ENCODE assay signal across 8 cellular contexts in genomic region chr21:37365657-37366487, GRCh38. TPM values are rescaled to one million over a fixed set of nuclear protein-coding genes. Genes with fewer than 3 reads are reported as not detected.
DNase-seq lines count a peak whose midpoint lies in the region; ATAC-seq and TF ChIP-seq lines count a peak whose summit lies in the region.

No MANE protein-coding gene starts in this region.

- peaks cover 23% of the 10 kb centered on the region for H3K4me1 Mint-ChIP-seq in activated CD8-positive, alpha-beta T cell treated with anti-CD3 and anti-CD28 coated beads for 36 hours (ENCODE audit: low read depth)

- H3K36me3 Mint-ChIP-seq in activated CD8-positive, alpha-beta T cell treated with anti-CD3 and anti-CD28 coated beads for 36 hours (ENCODE audit: low read depth), result peaks cover 11% of the 10 kb centered on the region

- H3K27ac ChIP-seq in mesodermal cell (ENCODE audit: low read depth, low read length, severe bottlenecking), result peak overlapping the region; percentile 99

- no peaks in the 10 kb centered on the region for H3K9me3 ChIP-seq in endocrine pancreas (ENCODE audit: control insufficient read depth, low read length)
- H3K9me3 ChIP-seq in mesodermal cell (ENCODE audit: control insufficient read depth, low read length), result no peaks in the 10 kb centered on the region

- H3K4me3 ChIP-seq in endocrine pancreas (ENCODE audit: control insufficient read depth, insufficient read depth, low read length) (peak overlapping the region; percentile 88), mesodermal cell (ENCODE audit: extremely low read depth, insufficient read depth, low read length, poor library complexity, severe bottlenecking) (peak overlapping the region; percentile 62)

- H3K36me3 ChIP-seq in endocrine pancreas (ENCODE audit: control insufficient read depth, insufficient read depth, low read length) (no peaks in the 10 kb centered on the region), mesodermal cell (ENCODE audit: control insufficient read depth, insufficient read depth, low read length) (no peaks in the 10 kb centered on the region)

- no peak for TF ChIP-seq CTCF in activated CD8-positive, alpha-beta T cell treated with anti-CD3 and anti-CD28 coated beads for 36 hours (IDR thresholded peaks at IDR 0.05)

- 0 to 1% methylated on average over 39 of the region's 102 CpGs for WGBS in mesodermal cell (ENCODE audit: insufficient coverage in 2 of 2), 2 experiments

- intact Hi-C loops in activated CD8-positive, alpha-beta T cell treated with anti-CD3 and anti-CD28 coated beads for 36 hours (cut with micrococcal nuclease), result loop anchor here (5.0 kb wide), 1 partner anchor 99 kb away; the partner anchor contains the start of gene VPS26C

- CTCF ChIA-PET in activated CD8-positive, alpha-beta T cell treated with anti-CD3 and anti-CD28 coated beads for 36 hours (lab: Charles Lee), result no interaction called here

- peak overlapping the region; percentile 84 for H3K9ac ChIP-seq in endocrine pancreas (ENCODE audit: control insufficient read depth, insufficient read depth, low read length)

- no peaks in the 10 kb centered on the region for H3K27me3 Mint-ChIP-seq in activated CD8-positive, alpha-beta T cell treated with anti-CD3 and anti-CD28 coated beads for 36 hours

- H3K4me1 ChIP-seq in endocrine pancreas (ENCODE audit: control insufficient read depth, insufficient read depth, low read length) (peaks cover 20% of the 10 kb centered on the region), mesodermal cell (ENCODE audit: control insufficient read depth, insufficient read depth, low read length, poor library complexity, severe bottlenecking) (peaks cover 12% of the 10 kb centered on the region)

- peak; percentile 23 for ATAC-seq in HG02943 (IDR thresholded peaks at IDR 0.05; ENCODE audit: low read depth, unreplicated experiment)
- peak; percentile 42 for ATAC-seq in activated CD8-positive, alpha-beta T cell treated with anti-CD3 and anti-CD28 coated beads for 36 hours

- peak; percentile 53 to 85 (median 66) for DNase-seq in stimulated activated naive CD4-positive, alpha-beta T cell (lab: John Stamatoyannopoulos, UW)
- no peak for DNase-seq in stimulated activated naive CD4-positive, alpha-beta T cell treated with Interleukin-2 at 50 U/mL for 16 hours (lab: John Stamatoyannopoulos, UW)
- peak; percentile 55 for DNase-seq in NCI-H2227 treated with DMSO at 0.1 percent for 48 hours (lab: John Stamatoyannopoulos, UW)
- peak; percentile 57 for DNase-seq in activated CD8-positive, alpha-beta T cell treated with anti-CD3 and anti-CD28 coated beads for 36 hours
- peak; percentile 66 for DNase-seq in stimulated activated CD8-positive, alpha-beta memory T cell treated with anti-CD3 and anti-CD28 coated beads, Interleukin-4, amount 100 ng/mL, for 48 hours

- peak overlapping the region; percentile 99 for H3K27ac Mint-ChIP-seq in activated CD8-positive, alpha-beta T cell treated with anti-CD3 and anti-CD28 coated beads for 36 hours

- POLR2A ChIA-PET in activated CD8-positive, alpha-beta T cell treated with anti-CD3 and anti-CD28 coated beads for 36 hours (lab: Charles Lee), result interaction anchor here (0.7 to 2.3 kb wide), 9 partner anchors 10 to 198 kb away, joined by 3 to 9 read pairs (median 3); no protein-coding TSS in a partner anchor

- no peaks in the 10 kb centered on the region for H3K27me3 ChIP-seq in endocrine pancreas (ENCODE audit: control insufficient read depth, insufficient read depth, low read length)

- H3K9me3 Mint-ChIP-seq in activated CD8-positive, alpha-beta T cell treated with anti-CD3 and anti-CD28 coated beads for 36 hours, result no peaks in the 10 kb centered on the region

- peak overlapping the region; percentile 93 for H3K4me3 Mint-ChIP-seq in activated CD8-positive, alpha-beta T cell treated with anti-CD3 and anti-CD28 coated beads for 36 hours

RNA-seq across cellular contexts. Expression of gene DYRK1A, which starts 0.7 kb away (rescaled TPM):
- 10 to 100 TPM; 57.5 to 58.7 TPM for total RNA-seq in activated CD8-positive, alpha-beta T cell treated with anti-CD3 and anti-CD28 coated beads for 36 hours
- polyA plus RNA-seq in mesodermal cell (2013, experiment 1 of 2), result 26.4 TPM
- 25.2 TPM for polyA plus RNA-seq in mesodermal cell (2013, experiment 2 of 2)
